Comparison of ENCODE assay signal across 10 cellular contexts in the genomic region with DNA sequence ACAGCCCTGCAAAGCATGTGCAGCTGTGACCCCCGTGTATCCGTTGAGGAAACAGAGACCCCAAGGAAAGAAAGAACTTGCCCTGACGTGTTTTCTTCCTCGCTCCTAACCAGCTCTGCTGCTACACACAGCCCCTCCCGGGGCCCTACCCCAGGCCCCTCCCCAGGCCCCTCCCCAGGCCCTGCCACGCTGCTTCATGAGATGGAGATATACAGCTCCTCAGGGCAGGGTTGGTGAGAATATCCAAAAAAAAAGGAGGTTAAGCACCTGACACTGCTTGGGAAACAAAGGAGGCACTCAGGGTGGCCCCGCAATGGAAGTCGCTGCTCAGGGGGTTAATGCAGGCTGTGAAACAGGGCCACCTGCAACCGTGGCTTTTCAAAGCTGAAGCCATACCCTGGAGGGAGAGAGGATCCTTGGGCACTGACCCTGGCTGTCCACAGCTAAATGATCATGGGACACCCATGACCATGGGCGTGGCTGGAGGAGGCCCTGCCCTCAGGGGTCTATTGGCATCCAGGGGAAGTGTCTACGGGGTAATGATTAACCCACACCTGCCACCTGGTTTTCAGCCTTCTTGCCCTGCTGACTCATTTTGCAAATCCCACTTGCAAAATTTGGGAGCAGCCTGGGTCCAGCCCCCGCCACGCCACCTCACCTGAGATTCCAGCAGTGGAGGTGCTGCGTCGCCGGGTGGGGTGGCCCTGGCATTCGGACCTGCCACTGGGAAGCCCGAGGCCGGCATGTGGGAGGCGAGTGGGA.
"Had no signal": no experiment of that assay in that cellular context is flagged by ENCODE, and none has a peak within 500 bp of the region (broad histone marks: within the 10 kb centered on the region; RNA-seq: fewer than 3 reads in every experiment).

No MANE protein-coding gene starts in this region.

- H3K27ac ChIP-seq: cardiac muscle cell, foreskin keratinocyte, skin epidermis, stomach, vagina had no signal

- H3K36me3 Mint-ChIP-seq: activated naive CD4-positive, alpha-beta T cell treated with anti-CD3 and anti-CD28 coated beads, Interleukin-2, amount 10 ng/mL, durations not matched to agents 7 days and 5 days had no signal

- ATAC-seq: activated T-helper 17 cell treated with anti-CD3 and anti-CD28 coated beads, Interleukin-2, amount 50 U/mL, for 72 hours; foreskin keratinocyte had no signal

- H3K27ac Mint-ChIP-seq: activated CD4-positive, alpha-beta T cell treated with anti-CD3 and anti-CD28 coated beads, Interleukin-2, amount 10 ng/mL, durations not matched to agents 24 days and 14 days; activated naive CD4-positive, alpha-beta T cell treated with anti-CD3 and anti-CD28 coated beads, Interleukin-2, amount 10 ng/mL, durations not matched to agents 7 days and 5 days; activated T-helper 17 cell treated with anti-CD3 and anti-CD28 coated beads, Interleukin-2, amount 50 U/mL, for 72 hours had no signal

- H3K4me3 ChIP-seq: cardiac muscle cell, skin epidermis, stomach, vagina had no signal

- DNase-seq: activated CD4-positive, alpha-beta T cell treated with anti-CD3 and anti-CD28 coated beads, Interleukin-2, amount 10 ng/mL, durations not matched to agents 24 days and 14 days; activated naive CD4-positive, alpha-beta T cell treated with anti-CD3 and anti-CD28 coated beads, Interleukin-2, amount 10 ng/mL, durations not matched to agents 7 days and 5 days; activated T-cell treated with anti-CD3 and anti-CD28 coated beads for 4 hours; foreskin keratinocyte; head of caudate nucleus; stomach had no signal

- H3K9me3 ChIP-seq: stomach, vagina had no signal

- H3K4me1 Mint-ChIP-seq: activated T-helper 17 cell treated with anti-CD3 and anti-CD28 coated beads, Interleukin-2, amount 50 U/mL, for 72 hours had no signal

- H3K36me3 ChIP-seq: cardiac muscle cell, stomach, vagina had no signal

- H3K4me1 ChIP-seq: vagina had no signal

- H3K9me3 Mint-ChIP-seq: activated CD4-positive, alpha-beta T cell treated with anti-CD3 and anti-CD28 coated beads, Interleukin-2, amount 10 ng/mL, durations not matched to agents 24 days and 14 days; activated naive CD4-positive, alpha-beta T cell treated with anti-CD3 and anti-CD28 coated beads, Interleukin-2, amount 10 ng/mL, durations not matched to agents 7 days and 5 days; activated T-helper 17 cell treated with anti-CD3 and anti-CD28 coated beads, Interleukin-2, amount 50 U/mL, for 72 hours had no signal

- H3K27me3 ChIP-seq: cardiac muscle cell, foreskin keratinocyte, vagina had no signal

- H3K4me3 Mint-ChIP-seq: activated CD4-positive, alpha-beta T cell treated with anti-CD3 and anti-CD28 coated beads, Interleukin-2, amount 10 ng/mL, durations not matched to agents 24 days and 14 days; activated naive CD4-positive, alpha-beta T cell treated with anti-CD3 and anti-CD28 coated beads, Interleukin-2, amount 10 ng/mL, durations not matched to agents 7 days and 5 days; activated T-helper 17 cell treated with anti-CD3 and anti-CD28 coated beads, Interleukin-2, amount 50 U/mL, for 72 hours had no signal
